Comparison of ENCODE assay signal across 25 cellular contexts in the genomic region with DNA sequence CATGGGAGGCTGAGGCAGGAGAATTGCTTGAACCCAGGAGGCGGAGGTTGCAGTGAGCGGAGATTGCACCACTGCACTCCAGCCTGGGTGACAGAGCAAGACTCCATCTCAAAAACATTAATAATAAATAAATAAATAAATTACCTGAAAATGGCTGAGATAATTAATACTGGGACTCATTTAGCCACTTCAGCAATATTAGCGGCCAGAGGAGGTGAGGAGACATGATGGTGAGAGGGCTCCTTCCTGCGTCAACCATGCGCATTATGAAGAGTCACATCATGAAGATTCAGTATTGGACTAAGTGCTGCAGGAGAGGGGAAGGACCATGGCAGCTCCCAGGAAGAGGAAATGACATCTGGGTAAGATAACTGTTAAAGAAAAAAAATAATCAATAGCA. TPM values are rescaled to one million over a fixed set of nuclear protein-coding genes. Genes with fewer than 3 reads are reported as not detected.
A peak's percentile ranks its signal among the peaks of the same experiment; 100 is the strongest.
DNase-seq lines count a peak whose midpoint lies in the region; ATAC-seq, FAIRE-seq and TF ChIP-seq lines count a peak whose summit lies in the region.
"Had no signal": no experiment of that assay in that cellular context is flagged by ENCODE, and none has a peak within 500 bp of the region (broad histone marks: within the 10 kb centered on the region; RNA-seq: fewer than 3 reads in every experiment).

No MANE protein-coding gene starts in this region.

- H3K79me2 ChIP-seq in Karpas-422 (ENCODE audit: low read length) (peaks cover 20% of the 10 kb centered on the region), GM23248 (ENCODE audit: insufficient read depth) (peaks cover 15% of the 10 kb centered on the region)

- no peak overlapping the region for H2AFZ ChIP-seq in Karpas-422 (ENCODE audit: low read length)
- H2AFZ ChIP-seq in GM23248: no peak overlapping the region

- H3K4me2 ChIP-seq in A549 (no peak overlapping the region; the same call in 2 of the 3 replicates), Karpas-422 (ENCODE audit: low read depth, low read length, poor library complexity, severe bottlenecking) (peak overlapping the region; percentile 93), GM23248 (ENCODE audit: unreplicated experiment) (no peak overlapping the region)
- H3K4me2 ChIP-seq: BLaER1 had no signal

- no peak for TF ChIP-seq POLR2A in A549 (IDR thresholded peaks at IDR 0.05; ENCODE audit: low read length)

- POLR2A ChIA-PET in A549 (lab: Yijun Ruan, JAX): interaction anchor here (0.8 kb wide), 1 partner anchor 21 kb away, joined by 3 read pairs; no protein-coding TSS in a partner anchor

- H3K27me3 ChIP-seq in Karpas-422 (ENCODE audit: low read length) (no peaks in the 10 kb centered on the region), GM23248 (replicated peaks; ENCODE audit: insufficient read depth) (no peaks in the 10 kb centered on the region)

- in situ Hi-C loops in GM23248 (cut with MboI): no loop called here

- peaks cover 14% of the 10 kb centered on the region for H4K20me1 ChIP-seq in Karpas-422 (ENCODE audit: insufficient read depth, low read depth, low read length)
- H4K20me1 ChIP-seq in GM23248 (ENCODE audit: insufficient read depth): no peaks in the 10 kb centered on the region

- ATAC-seq in A549: no peak
- ATAC-seq: PC-3 had no signal

- peaks cover under 1% of the 10 kb centered on the region for H3K36me3 ChIP-seq in Karpas-422 (ENCODE audit: insufficient read depth, low read length)
- no peaks in the 10 kb centered on the region for H3K36me3 ChIP-seq in GM23248 (ENCODE audit: low read depth)

- H3K9ac ChIP-seq in Karpas-422 (ENCODE audit: low read length): peak overlapping the region; percentile 63; the same call in 1 of the 2 replicates
- no peak overlapping the region for H3K9ac ChIP-seq in GM23248
- H3K9ac ChIP-seq: BLaER1 had no signal

- no peak for TF ChIP-seq CTCF in A549 (IDR thresholded peaks at IDR 0.05)

- peak; percentile 4 for DNase-seq in activated CD8-positive, alpha-beta memory T cell treated with anti-CD3 and anti-CD28 coated beads for 24 hours
- DNase-seq in activated CD8-positive, alpha-beta memory T cell treated with anti-CD3 and anti-CD28 coated beads, Interleukin-2, amount 50 U/mL, for 4 hours: no peak
- DNase-seq in A549 (ENCODE audit: low read depth in 1 of 2, low spot score in 1 of 2) (no peak), Karpas-422 (no peak), epithelial cell of prostate (ENCODE audit: low read depth, low spot score) (no peak), NCI-H1048 (lab: John Stamatoyannopoulos, UW) (no peak), GM23248 (no peak)
- DNase-seq in activated CD4-positive, alpha-beta T cell treated with anti-CD3 and anti-CD28 coated beads for 48 hours: no peak
- DNase-seq: 8988T; CD4-positive, alpha-beta T cell; DMS79 treated with DMSO at 0.1 percent for 48 hours; MM.1S; NCI-H1417; NCI-H1694; NCI-H2029 treated with DMSO at 0.1 percent for 48 hours; NCI-H446 treated with DMSO at 0.1 percent for 48 hours; NCI-H526; NK-92 treated with Interleukin-12 subunit alpha and Interleukin-12 subunit beta, amount 100 ng/mL, for 24 hours; PC-3; RPMI8226; SHP77 had no signal

- peak overlapping the region; percentile 72 to 96; a peak in 5 of 6 replicates for H3K27ac ChIP-seq in A549
- peak overlapping the region; percentile 98 for H3K27ac ChIP-seq in Karpas-422 (ENCODE audit: low read length)
- H3K27ac ChIP-seq in epithelial cell of prostate: peak overlapping the region; percentile 100
- no peak overlapping the region for H3K27ac ChIP-seq in GM23248
- H3K27ac ChIP-seq: BLaER1, HL-60 had no signal

- CTCF ChIA-PET in A549 (lab: Yijun Ruan, JAX): interaction anchor here (1.1 to 11.8 kb wide), 5 partner anchors 8 to 249 kb away, joined by 3 to 300 read pairs (median 44); no protein-coding TSS in a partner anchor

- H3F3A ChIP-seq in GM23248 (ENCODE audit: insufficient read depth): peaks cover 18% of the 10 kb centered on the region

- H3K9me3 ChIP-seq in A549 (peaks cover 16% of the 10 kb centered on the region; the same call in 2 of the 3 replicates), Karpas-422 (ENCODE audit: low read length) (no peaks in the 10 kb centered on the region), GM23248 (ENCODE audit: low read depth) (no peaks in the 10 kb centered on the region)
- H3K9me3 ChIP-seq: BLaER1 had no signal

- no peaks in the 10 kb centered on the region for H3K9me2 ChIP-seq in Karpas-422 (replicated peaks; ENCODE audit: insufficient read depth, low read length)
- H3K9me2 ChIP-seq in GM23248 (ENCODE audit: insufficient read depth): no peaks in the 10 kb centered on the region

- H3K4me1 ChIP-seq in A549: peaks cover 37% of the 10 kb centered on the region
- H3K4me1 ChIP-seq in Karpas-422 (ENCODE audit: low read length): peaks cover 86% of the 10 kb centered on the region
- peaks cover 15% of the 10 kb centered on the region for H3K4me1 ChIP-seq in GM23248 (ENCODE audit: insufficient read depth)

- 85% methylated on average over 5 of the region's 5 CpGs for WGBS in A549 (ENCODE audit: missing lambda C conversion rate)
- WGBS in GM23248 (ENCODE audit: low coverage in 1 of 2, low lambda C conversion rate in 2 of 2, missing lambda C conversion rate in 2 of 2), 2 experiments: 96 to 97% methylated on average over 5 of the region's 5 CpGs

- no peak overlapping the region for H3K4me3 ChIP-seq in A549
- no peak overlapping the region for H3K4me3 ChIP-seq in Karpas-422 (ENCODE audit: low read length)
- H3K4me3 ChIP-seq in GM23248: no peak overlapping the region
- H3K4me3 ChIP-seq: BLaER1 had no signal

- TF ChIP-seq RAD21 in A549 (conservative IDR thresholded peaks at IDR 0.05 in 1 of 2, IDR thresholded peaks at IDR 0.05 in 1 of 2): no peak

- no peak for FAIRE-seq in A549 (lab: Jason Lieb, UNC)
- FAIRE-seq: GM12892, H54 had no signal

- TF ChIP-seq EP300 in A549 (IDR thresholded peaks at IDR 0.05): no peak

TF ChIP-seq in A549, 52 proteins besides CTCF, POLR2A, EP300 and RAD21:
- TF ChIP-seq KDM5A (IDR thresholded peaks at IDR 0.05) (no peak), MAFK (IDR thresholded peaks at IDR 0.05; ENCODE audit: partially characterized antibody) (peak; percentile 58)

RNA-seq across cellular contexts. Expression of a gene that starts 2.9 kb away (rescaled TPM):
- polyA plus RNA-seq in A549 (2011; rRNA removed) (100 and 113 TPM in 2 replicates), A549 (2017; fragmentation: RNase III; extraction: RNeasy Plus Mini Kit Qiagen cat#74134 plus additional on column Dnase treatment) (85.5 to 93.7 TPM (median 93.2 TPM) in 3 replicates), GM23248 (2016; fragmentation: Nextera tagmentation; extraction: Ambion mirVana) (74.1 and 78.3 TPM in 2 replicates)
- 80.7 and 98.5 TPM in 2 replicates for polyA plus RNA-seq in A549 (2012; cell fraction: cytosol; rRNA removed)
- 252 and 288 TPM in 2 replicates for polyA plus RNA-seq in A549 (2012; cell fraction: nucleus; rRNA removed)
- polyA minus RNA-seq in A549 (2011; rRNA and poly(A)+ RNA removed): 178 and 188 TPM in 2 replicates
- total RNA-seq in Karpas-422 (2014; rRNA removed; shearing (Covaris generic); ENCODE audit: low replicate concordance): 188 and 302 TPM in 2 replicates
- total RNA-seq in GM23248 (2014; rRNA removed; shearing (Covaris generic)): 116 and 123 TPM in 2 replicates

RNA-seq across cellular contexts. Expression of a gene that starts 49.5 kb away (rescaled TPM):
- polyA plus RNA-seq in A549 (2011; rRNA removed) (85.7 and 95.4 TPM in 2 replicates), A549 (2017; fragmentation: RNase III; extraction: RNeasy Plus Mini Kit Qiagen cat#74134 plus additional on column Dnase treatment) (86.9 to 90.0 TPM (median 87.0 TPM) in 3 replicates), GM23248 (2016; fragmentation: Nextera tagmentation; extraction: Ambion mirVana) (32.9 and 36.0 TPM in 2 replicates)
- 121 and 136 TPM in 2 replicates for polyA plus RNA-seq in A549 (2012; cell fraction: cytosol; rRNA removed)
- 433 and 486 TPM in 2 replicates for polyA plus RNA-seq in A549 (2012; cell fraction: nucleus; rRNA removed)
- 77.7 and 83.6 TPM in 2 replicates for polyA minus RNA-seq in A549 (2011; rRNA and poly(A)+ RNA removed)
- 100 and 125 TPM in 2 replicates for total RNA-seq in Karpas-422 (2014; rRNA removed; shearing (Covaris generic); ENCODE audit: low replicate concordance)
- 46.4 and 50.4 TPM in 2 replicates for total RNA-seq in GM23248 (2014; rRNA removed; shearing (Covaris generic))
